36 cellular contexts compared by ENCODE assay signal in the genomic region with DNA sequence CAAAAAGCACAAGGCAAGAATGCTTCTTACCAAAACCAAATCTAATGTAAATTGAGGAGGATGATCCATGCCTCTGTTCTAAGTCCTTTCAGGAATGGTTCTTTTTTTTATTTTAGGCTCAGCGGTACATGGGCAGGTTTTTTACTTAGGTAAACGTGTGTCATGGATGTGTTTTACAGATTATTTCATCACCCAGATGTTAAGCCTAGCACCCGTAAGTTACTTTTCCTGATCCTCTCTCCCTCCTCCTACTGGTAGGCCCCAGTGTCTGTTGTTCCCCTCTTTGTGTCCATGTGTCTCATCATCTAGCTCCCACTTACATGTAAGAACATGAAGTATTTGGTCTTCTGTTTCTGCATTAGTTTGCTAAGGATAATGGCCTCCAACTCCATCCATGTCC.
"Had no signal": no experiment of that assay in that cellular context is flagged by ENCODE, and none has a peak within 500 bp of the region (broad histone marks: within the 10 kb centered on the region; RNA-seq: fewer than 3 reads in every experiment).

No MANE protein-coding gene starts in this region.

- FAIRE-seq: TTC549 had no signal

- H3K27ac ChIP-seq: adrenal gland, body of pancreas, brain microvascular endothelial cell, breast epithelium, VCaP had no signal

- H3K27ac Mint-ChIP-seq: activated CD4-positive, alpha-beta memory T cell treated with anti-CD3 and anti-CD28 coated beads, Interleukin-2, amount 10 ng/mL, durations not matched to agents 7 days and 5 days; activated CD4-positive, alpha-beta T cell treated with anti-CD3 and anti-CD28 coated beads for 36 hours; activated CD4-positive, alpha-beta T cell treated with anti-CD3 and anti-CD28 coated beads, Interleukin-2, amount 10 ng/mL, durations not matched to agents 7 days and 5 days; activated CD8-positive, alpha-beta memory T cell treated with anti-CD3 and anti-CD28 coated beads, Interleukin-2, amount 10 ng/mL, durations not matched to agents 7 days and 5 days; activated CD8-positive, alpha-beta T cell treated with anti-CD3 and anti-CD28 coated beads, Interleukin-2, amount 10 ng/mL, durations not matched to agents 7 days and 5 days; activated naive CD4-positive, alpha-beta T cell treated with anti-CD3 and anti-CD28 coated beads for 36 hours; activated naive CD4-positive, alpha-beta T cell treated with anti-CD3 and anti-CD28 coated beads, Interleukin-2, amount 50 U/mL, for 72 hours; activated naive CD8-positive, alpha-beta T cell treated with anti-CD3 and anti-CD28 coated beads for 36 hours; activated T-cell treated with anti-CD3 and anti-CD28 coated beads, Interleukin-2, amount 50 U/mL, for 24 hours; activated T-helper 17 cell treated with anti-CD3 and anti-CD28 coated beads, Interleukin-2, amount 50 U/mL, for 72 hours; T-helper 1 cell treated with Interleukin-12 subunit alpha and Interleukin-12 subunit beta and Interleukin-4 antibody, amounts not matched to agents 30 μg/mL and 1 μg/mL, for 36 hours; T-helper 2 cell treated with Interferon-gamma antibody and Interleukin-4, amounts not matched to agents 5 μg/mL and 100 μg/mL, for 36 hours had no signal

- H3K9me3 ChIP-seq: adrenal gland, body of pancreas, breast epithelium had no signal

- H3K27me3 ChIP-seq: adrenal gland, body of pancreas, brain microvascular endothelial cell, breast epithelium had no signal

- H3K36me3 Mint-ChIP-seq: activated CD8-positive, alpha-beta memory T cell treated with anti-CD3 and anti-CD28 coated beads, Interleukin-2, amount 10 ng/mL, durations not matched to agents 7 days and 5 days; activated naive CD8-positive, alpha-beta T cell treated with anti-CD3 and anti-CD28 coated beads for 36 hours had no signal

- H3K4me1 ChIP-seq: adrenal gland, breast epithelium had no signal

- H3K4me3 Mint-ChIP-seq: activated CD4-positive, alpha-beta memory T cell treated with anti-CD3 and anti-CD28 coated beads, Interleukin-2, amount 10 ng/mL, durations not matched to agents 7 days and 5 days; activated CD4-positive, alpha-beta T cell treated with anti-CD3 and anti-CD28 coated beads for 36 hours; activated CD4-positive, alpha-beta T cell treated with anti-CD3 and anti-CD28 coated beads, Interleukin-2, amount 10 ng/mL, durations not matched to agents 7 days and 5 days; activated CD8-positive, alpha-beta memory T cell treated with anti-CD3 and anti-CD28 coated beads, Interleukin-2, amount 10 ng/mL, durations not matched to agents 7 days and 5 days; activated CD8-positive, alpha-beta T cell treated with anti-CD3 and anti-CD28 coated beads, Interleukin-2, amount 10 ng/mL, durations not matched to agents 7 days and 5 days; activated naive CD4-positive, alpha-beta T cell treated with anti-CD3 and anti-CD28 coated beads for 36 hours; activated naive CD8-positive, alpha-beta T cell treated with anti-CD3 and anti-CD28 coated beads for 36 hours; activated T-cell treated with anti-CD3 and anti-CD28 coated beads, Interleukin-2, amount 50 U/mL, for 24 hours; activated T-helper 17 cell treated with anti-CD3 and anti-CD28 coated beads, Interleukin-2, amount 50 U/mL, for 72 hours; T-helper 1 cell treated with Interleukin-12 subunit alpha and Interleukin-12 subunit beta and Interleukin-4 antibody, amounts not matched to agents 30 μg/mL and 1 μg/mL, for 36 hours; T-helper 2 cell treated with Interferon-gamma antibody and Interleukin-4, amounts not matched to agents 5 μg/mL and 100 μg/mL, for 36 hours had no signal

- H3K4me3 ChIP-seq: adrenal gland, body of pancreas, breast epithelium had no signal

- DNase-seq: activated CD4-positive, alpha-beta memory T cell treated with anti-CD3 and anti-CD28 coated beads, Interleukin-2, amount 10 ng/mL, durations not matched to agents 7 days and 5 days; activated CD4-positive, alpha-beta T cell treated with anti-CD3 and anti-CD28 coated beads for 1 hour; activated CD4-positive, alpha-beta T cell treated with anti-CD3 and anti-CD28 coated beads for 36 hours; activated CD4-positive, alpha-beta T cell treated with anti-CD3 and anti-CD28 coated beads for 48 hours; activated CD4-positive, alpha-beta T cell treated with anti-CD3 and anti-CD28 coated beads, Interleukin-2, amount 10 ng/mL, durations not matched to agents 7 days and 5 days; activated CD4-positive, alpha-beta T cell treated with anti-CD3 and anti-CD28 coated beads, Interleukin-2, amount 50 U/mL, for 48 hours; activated CD4-positive, CD25-positive, alpha-beta regulatory T cell; activated CD8-positive, alpha-beta memory T cell treated with anti-CD3 and anti-CD28 coated beads for 24 hours; activated CD8-positive, alpha-beta memory T cell treated with anti-CD3 and anti-CD28 coated beads, Interleukin-2, amount 10 ng/mL, durations not matched to agents 7 days and 5 days; activated CD8-positive, alpha-beta memory T cell treated with anti-CD3 and anti-CD28 coated beads, Interleukin-2, amount 50 U/mL, for 48 hours; activated CD8-positive, alpha-beta T cell treated with anti-CD3 and anti-CD28 coated beads, Interleukin-2, amount 10 ng/mL, durations not matched to agents 7 days and 5 days; activated effector memory CD4-positive, alpha-beta T cell treated with anti-CD3 and anti-CD28 coated beads, Interleukin-2, amount 50 U/mL, for 16 hours; activated gamma-delta T cell treated with Interleukin-2 at 50 U/mL for 16 hours; activated naive CD4-positive, alpha-beta T cell; activated naive CD4-positive, alpha-beta T cell treated with anti-CD3 and anti-CD28 coated beads for 36 hours; activated naive CD4-positive, alpha-beta T cell treated with anti-CD3 and anti-CD28 coated beads, Interleukin-2, amount 50 U/mL, for 16 hours; activated naive CD8-positive, alpha-beta T cell treated with anti-CD3 and anti-CD28 coated beads for 36 hours; activated T-cell treated with anti-CD3 and anti-CD28 coated beads, Interleukin-2, amount 50 U/mL, for 24 hours; activated T-cell treated with anti-CD3 and anti-CD28 coated beads, Interleukin-2, amount 50 U/mL, for 48 hours; adrenal gland; amniotic stem cell; aorta; body of pancreas; brain microvascular endothelial cell; central memory CD4-positive, alpha-beta T cell; T-helper 1 cell; T-helper 2 cell; T-helper 9 cell had no signal

- ATAC-seq: activated CD4-positive, alpha-beta T cell treated with anti-CD3 and anti-CD28 coated beads for 36 hours; activated CD4-positive, CD25-positive, alpha-beta regulatory T cell treated with anti-CD3 and anti-CD28 coated beads, Interleukin-2, amount 50 U/mL, for 24 hours; activated CD8-positive, alpha-beta memory T cell treated with anti-CD3 and anti-CD28 coated beads, Interleukin-2, amount 10 ng/mL, durations not matched to agents 7 days and 5 days; activated CD8-positive, alpha-beta T cell treated with anti-CD3 and anti-CD28 coated beads, Interleukin-2, amount 10 ng/mL, durations not matched to agents 7 days and 5 days; activated naive CD4-positive, alpha-beta T cell treated with anti-CD3 and anti-CD28 coated beads, Interleukin-2, amount 50 U/mL, for 72 hours; activated T-helper 17 cell treated with anti-CD3 and anti-CD28 coated beads, Interleukin-2, amount 50 U/mL, for 72 hours; body of pancreas had no signal

- H3K4me1 Mint-ChIP-seq: activated CD4-positive, alpha-beta memory T cell treated with anti-CD3 and anti-CD28 coated beads, Interleukin-2, amount 10 ng/mL, durations not matched to agents 7 days and 5 days; activated CD4-positive, alpha-beta T cell treated with anti-CD3 and anti-CD28 coated beads for 36 hours; activated CD4-positive, alpha-beta T cell treated with anti-CD3 and anti-CD28 coated beads, Interleukin-2, amount 10 ng/mL, durations not matched to agents 7 days and 5 days; activated CD8-positive, alpha-beta memory T cell treated with anti-CD3 and anti-CD28 coated beads, Interleukin-2, amount 10 ng/mL, durations not matched to agents 7 days and 5 days; activated naive CD8-positive, alpha-beta T cell treated with anti-CD3 and anti-CD28 coated beads for 36 hours; activated T-helper 17 cell treated with anti-CD3 and anti-CD28 coated beads, Interleukin-2, amount 50 U/mL, for 72 hours had no signal

- H3K36me3 ChIP-seq: adrenal gland, brain microvascular endothelial cell, breast epithelium had no signal

- H3K9me3 Mint-ChIP-seq: activated CD4-positive, alpha-beta memory T cell treated with anti-CD3 and anti-CD28 coated beads, Interleukin-2, amount 10 ng/mL, durations not matched to agents 7 days and 5 days; activated CD4-positive, alpha-beta T cell treated with anti-CD3 and anti-CD28 coated beads, Interleukin-2, amount 10 ng/mL, durations not matched to agents 7 days and 5 days; activated T-helper 17 cell treated with anti-CD3 and anti-CD28 coated beads, Interleukin-2, amount 50 U/mL, for 72 hours; T-helper 2 cell treated with Interferon-gamma antibody and Interleukin-4, amounts not matched to agents 5 μg/mL and 100 μg/mL, for 36 hours had no signal
